ENCODE assay signal across 8 cellular contexts in genomic region chr6:43076093-43076927, GRCh38. TPM values are rescaled to one million over a fixed set of nuclear protein-coding genes. Genes with fewer than 3 reads are reported as not detected.
A peak's percentile ranks its signal among the peaks of the same experiment; 100 is the strongest.
DNase-seq lines count a peak whose midpoint lies in the region; ATAC-seq and TF ChIP-seq lines count a peak whose summit lies in the region.

Gene PTK7 (plus strand): TSS chr6:43076314. CDS start chr6:43076489, 175 bp downstream.

- H3K9me1 ChIP-seq in IMR-90 (ENCODE audit: insufficient read depth, low read length): peaks cover 18% of the 10 kb centered on the region

- H3K4me3 Mint-ChIP-seq in Caco-2 (ENCODE audit: unreplicated experiment) (peak within 1 kb of the TSS; percentile 78), chondrocyte (ENCODE audit: unreplicated experiment) (peak within 1 kb of the TSS; percentile 85)
- H3K4me3 Mint-ChIP-seq in stimulated activated effector memory CD8-positive, alpha-beta T cell treated with anti-CD3 and anti-CD28 coated beads, Interleukin-12 subunit alpha, Interleukin-12 subunit beta, amount 100 ng/mL, for 72 hours: peak within 1 kb of the TSS; percentile 57

- H3K4me1 ChIP-seq in Caco-2 (peaks cover 21% of the 10 kb centered on the region; the same call in 1 of the 2 replicates), IMR-90 (ENCODE audit: control insufficient read depth, insufficient read depth, low read length) (peaks cover 25% of the 10 kb centered on the region)

- H3K27me3 Mint-ChIP-seq in Caco-2 (ENCODE audit: insufficient read depth, unreplicated experiment) (no peaks in the 10 kb centered on the region), chondrocyte (ENCODE audit: low read depth) (no peaks in the 10 kb centered on the region)

- TF ChIP-seq CTCF in Caco-2 (IDR thresholded peaks at IDR 0.05; ENCODE audit: insufficient read depth in 1 of 2, low read depth in 1 of 2, low read length in 1 of 2, severe bottlenecking in 1 of 2, unreplicated experiment in 1 of 2): no peak
- no peak for TF ChIP-seq CTCF in IMR-90 (conservative IDR thresholded peaks at IDR 0.05; ENCODE audit: low read depth, low read length)
- no peak for TF ChIP-seq CTCF in chondrocyte (IDR thresholded peaks at IDR 0.05)

- H3K4me3 ChIP-seq in Caco-2 (ENCODE audit: low read depth, low read length) (peak within 1 kb of the TSS; percentile 95), IMR-90 (ENCODE audit: insufficient read depth, low read depth, low read length) (peak within 1 kb of the TSS; percentile 76)

- CTCF ChIA-PET in Caco-2 (lab: Charles Lee) (interaction anchor here (0.6 to 1.2 kb wide), 2 partner anchors 21 to 67 kb away, joined by 3 to 8 read pairs; no protein-coding TSS in a partner anchor), IMR-90 (lab: Yijun Ruan, JAX) (interaction anchor here (1.5 kb wide), 1 partner anchor 68 kb away, joined by 7 read pairs; no protein-coding TSS in a partner anchor)

- in situ Hi-C loops in IMR-90 (cut with MboI; ENCODE audit: low sequenced_read_pairs): loop anchor here (5.0 kb wide), 1 partner anchor 51 kb away; no protein-coding TSS in a partner anchor

- H2AFZ ChIP-seq in IMR-90 (replicated peaks; ENCODE audit: low read length, poor library complexity): peak within 1 kb of the TSS; percentile 93

- H3K18ac ChIP-seq in IMR-90 (ENCODE audit: low read depth, low read length): peak within 1 kb of the TSS; percentile 89

- dilution Hi-C loops in IMR-90 (cut with HindIII; ENCODE audit: low sequenced_read_pairs, unreplicated experiment): no loop called here

- H3K23ac ChIP-seq in IMR-90 (ENCODE audit: low read depth, low read length): peak within 1 kb of the TSS; percentile 93

- H3K14ac ChIP-seq in IMR-90 (replicated peaks; ENCODE audit: low read depth, low read length): peak within 1 kb of the TSS; percentile 97

- H3K9me3 ChIP-seq in Caco-2 (no peaks in the 10 kb centered on the region), IMR-90 (ENCODE audit: control insufficient read depth, insufficient read depth, low read length) (no peaks in the 10 kb centered on the region)

- H3K56ac ChIP-seq in IMR-90 (ENCODE audit: extremely low read depth, insufficient read depth, low read length): peak within 1 kb of the TSS; percentile 92

- TF ChIP-seq RAD21 in IMR-90 (IDR thresholded peaks at IDR 0.05; ENCODE audit: low read length): no peak

- peak within 1 kb of the TSS; percentile 94 for H2BK120ac ChIP-seq in IMR-90 (ENCODE audit: low read depth, low read length)

- peaks cover 10% of the 10 kb centered on the region for H3K4me1 Mint-ChIP-seq in Caco-2 (ENCODE audit: low read depth, unreplicated experiment)
- H3K4me1 Mint-ChIP-seq in chondrocyte (ENCODE audit: low read depth): peaks cover 49% of the 10 kb centered on the region
- H3K4me1 Mint-ChIP-seq in stimulated activated effector memory CD8-positive, alpha-beta T cell treated with anti-CD3 and anti-CD28 coated beads, Interleukin-12 subunit alpha, Interleukin-12 subunit beta, amount 100 ng/mL, for 72 hours: no peaks in the 10 kb centered on the region

- H3K79me1 ChIP-seq in IMR-90 (ENCODE audit: low read depth in 1 of 2, low read length in 2 of 2): peaks cover 10 to 52% of the 10 kb centered on the region in 2 experiments

- BruUV-seq in Caco-2 (replicated peaks; lab: Mats Ljungman, UMichigan) (no TSS peak), IMR-90 (replicated peaks; lab: Mats Ljungman, UMichigan) (no TSS peak)

- H3K27me3 ChIP-seq in Caco-2 (replicated peaks; ENCODE audit: control insufficient read depth, insufficient read depth, low read length) (no peaks in the 10 kb centered on the region), IMR-90 (ENCODE audit: control insufficient read depth, insufficient read depth, low read length) (no peaks in the 10 kb centered on the region)

- peak within 1 kb of the TSS; percentile 79 to 91 for H4K8ac ChIP-seq in IMR-90 (ENCODE audit: low read depth in 2 of 2, low read length in 2 of 2)

- no peaks in the 10 kb centered on the region for H3K9me3 Mint-ChIP-seq in Caco-2 (ENCODE audit: unreplicated experiment)
- H3K9me3 Mint-ChIP-seq in chondrocyte (ENCODE audit: low read depth): no peaks in the 10 kb centered on the region
- H3K9me3 Mint-ChIP-seq in stimulated activated effector memory CD8-positive, alpha-beta T cell treated with anti-CD3 and anti-CD28 coated beads, Interleukin-12 subunit alpha, Interleukin-12 subunit beta, amount 100 ng/mL, for 72 hours: no peaks in the 10 kb centered on the region

- peak within 1 kb of the TSS; percentile 16 for H3K27ac Mint-ChIP-seq in Caco-2 (ENCODE audit: unreplicated experiment)
- peak within 1 kb of the TSS; percentile 81 for H3K27ac Mint-ChIP-seq in chondrocyte (ENCODE audit: unreplicated experiment)
- H3K27ac Mint-ChIP-seq in stimulated activated effector memory CD8-positive, alpha-beta T cell treated with anti-CD3 and anti-CD28 coated beads, Interleukin-12 subunit alpha, Interleukin-12 subunit beta, amount 100 ng/mL, for 72 hours: no peak within 1 kb of the TSS

- intact Hi-C loops in Caco-2 (cut with micrococcal nuclease; ENCODE audit: unreplicated experiment) (loop anchor here (2.0 kb wide), 1 partner anchor 14 kb away; no protein-coding TSS in a partner anchor), IMR-90 (cut with micrococcal nuclease) (loop anchor here (2.0 kb wide), 1 partner anchor 14 kb away; no protein-coding TSS in a partner anchor)

- H4K20me1 ChIP-seq in IMR-90 (ENCODE audit: insufficient read depth, low read length): peaks cover 22% of the 10 kb centered on the region

- DNase-seq in Caco-2: peak; percentile 78 to 87
- DNase-seq in IMR-90: peak; percentile 54
- DNase-seq in SK-N-DZ (ENCODE audit: low spot score): peak; percentile 86
- DNase-seq in chondrocyte (ENCODE audit: low spot score): no peak
- DNase-seq in left lobe of liver (ENCODE audit: low spot score): no peak
- no peak for DNase-seq in stimulated activated effector memory CD8-positive, alpha-beta T cell treated with anti-CD3 and anti-CD28 coated beads, Interleukin-12 subunit alpha, Interleukin-12 subunit beta, amount 100 ng/mL, for 72 hours (ENCODE audit: low spot score in 2 of 2)
- DNase-seq in cortex of kidney (lab: John Stamatoyannopoulos, UW): no peak

- peak within 1 kb of the TSS; percentile 91 for H2BK5ac ChIP-seq in IMR-90 (ENCODE audit: low read depth, low read length, poor library complexity, severe bottlenecking)

- peak within 1 kb of the TSS; percentile 85; the same call in 2 of the 3 replicates for H2BK15ac ChIP-seq in IMR-90 (ENCODE audit: low read depth, low read length)

- H2AK5ac ChIP-seq in IMR-90 (ENCODE audit: low read depth, low read length): peak within 1 kb of the TSS; percentile 68

- H2AK9ac ChIP-seq in IMR-90 (replicated peaks; ENCODE audit: low read depth, low read length, poor library complexity): peak within 1 kb of the TSS; percentile 93

- peak within 1 kb of the TSS; percentile 93 for H4K91ac ChIP-seq in IMR-90 (ENCODE audit: insufficient read depth, low read depth, low read length)

- peak; percentile 77 for ATAC-seq in IMR-90 (ENCODE audit: low read depth)
- ATAC-seq in left lobe of liver: peak; percentile 17
- ATAC-seq in stimulated activated effector memory CD8-positive, alpha-beta T cell treated with anti-CD3 and anti-CD28 coated beads, Interleukin-12 subunit alpha, Interleukin-12 subunit beta, amount 100 ng/mL, for 72 hours: peak; percentile 54
- no peak for ATAC-seq in HG03521 (IDR thresholded peaks at IDR 0.05; ENCODE audit: unreplicated experiment)

- WGBS in IMR-90 (ENCODE audit: extremely low coverage in 2 of 2, insufficient read length in 1 of 2), 2 experiments: 0% methylated on average over 18 of the region's 92 CpGs; no CpG with 5 or more reads in 1 of the 2 experiments

- H3K9ac ChIP-seq in IMR-90 (ENCODE audit: low read depth, low read length): peak within 1 kb of the TSS; percentile 92

- H3K4ac ChIP-seq in IMR-90 (ENCODE audit: low read depth, low read length): peak within 1 kb of the TSS; percentile 97

- H2BK20ac ChIP-seq in IMR-90 (ENCODE audit: low read depth, low read length): peak within 1 kb of the TSS; percentile 86

- peak within 1 kb of the TSS; percentile 98 for H3K27ac ChIP-seq in IMR-90 (ENCODE audit: insufficient read depth, low read length)

- no peak for TF ChIP-seq POLR2A in IMR-90 (IDR thresholded peaks at IDR 0.05; ENCODE audit: low read depth, low read length)

- H3K4me2 ChIP-seq in IMR-90 (ENCODE audit: low read depth, low read length): peak within 1 kb of the TSS; percentile 95

- H3K36me3 Mint-ChIP-seq in Caco-2 (ENCODE audit: insufficient read depth, unreplicated experiment) (peaks cover 19% of the 10 kb centered on the region), chondrocyte (ENCODE audit: low read depth) (peaks cover 13% of the 10 kb centered on the region)
- peaks cover 15% of the 10 kb centered on the region for H3K36me3 Mint-ChIP-seq in stimulated activated effector memory CD8-positive, alpha-beta T cell treated with anti-CD3 and anti-CD28 coated beads, Interleukin-12 subunit alpha, Interleukin-12 subunit beta, amount 100 ng/mL, for 72 hours

- POLR2A ChIA-PET in Caco-2 (lab: Charles Lee): interaction anchor here (0.5 to 1.6 kb wide), 11 partner anchors 14 to 294 kb away, joined by 3 to 17 read pairs (median 6); partner anchors contain the start of genes BICRAL, CUL7, CUL9 and KLC4
- POLR2A ChIA-PET in IMR-90 (lab: Charles Lee; ENCODE audit: unreplicated experiment): interaction anchor here (0.6 to 0.7 kb wide), 2 partner anchors 23 to 110 kb away, joined by 3 read pairs; partner anchors contain the start of gene CUL7

- H3K36me3 ChIP-seq in Caco-2 (ENCODE audit: control insufficient read depth, insufficient read depth, low read length) (peaks cover 2% of the 10 kb centered on the region; the same call in 1 of the 2 replicates), IMR-90 (ENCODE audit: control insufficient read depth, insufficient read depth, low read length) (peaks cover 5% of the 10 kb centered on the region; the same call in 1 of the 2 replicates)

- peak within 1 kb of the TSS; percentile 90 for H4K5ac ChIP-seq in IMR-90 (ENCODE audit: low read depth, low read length)

TF ChIP-seq in IMR-90, 13 proteins besides CTCF, POLR2A, EP300 and RAD21:
- TF ChIP-seq MAZ (IDR thresholded peaks at IDR 0.05; ENCODE audit: borderline replicate concordance, low read depth, low read length) (0 out of 2 replicates have a peak, but pooled peaks have one; percentile 19), BHLHE40 (IDR thresholded peaks at IDR 0.05; ENCODE audit: low read depth, low read length) (no peak)

RNA-seq across cellular contexts. Expression of gene PTK7, which starts in this region (rescaled TPM):
- total RNA-seq in Caco-2 (2022) (175 and 180 TPM in 2 replicates), IMR-90 (2012; rRNA removed) (44.4 and 47.1 TPM in 2 replicates), chondrocyte (282 to 293 TPM (median 288 TPM) in 3 replicates), left lobe of liver (1.3 TPM)
- polyA plus RNA-seq in IMR-90 (2012; rRNA removed): 122 and 142 TPM in 2 replicates
- polyA plus RNA-seq in IMR-90 (2012; cell fraction: cytosol; rRNA removed): 77.1 and 216 TPM in 2 replicates
- 374 and 547 TPM in 2 replicates for polyA plus RNA-seq in IMR-90 (2012; cell fraction: nucleus; rRNA removed; ENCODE audit: low replicate concordance)
- polyA plus RNA-seq in SK-N-DZ (2014; cell fraction: cytosol; rRNA removed): 85.2 and 100 TPM in 2 replicates
- polyA plus RNA-seq in SK-N-DZ (2014; cell fraction: nucleus; rRNA removed): 142 and 157 TPM in 2 replicates

Comparison
In these comparisons a context has a peak if more than half of its experiments do, and no peak if none do; other contexts are left out.
1. RNA of gene PTK7 (total RNA-seq): 282 to 293 TPM in chondrocyte, 175 to 180 TPM in Caco-2 and 44.4 to 47.1 TPM in IMR-90; 1.3 TPM in left lobe of liver (single experiment); every median in the first group is over 10 times any median in the second.
2. DNase-seq: peak in Caco-2 (2 of 2), IMR-90 (single experiment) and SK-N-DZ (single experiment); none in chondrocyte (single experiment), left lobe of liver (single experiment), stimulated activated effector memory CD8-positive, alpha-beta T cell treated with anti-CD3 and anti-CD28 coated beads, Interleukin-12 subunit alpha, Interleukin-12 subunit beta, amount 100 ng/mL, for 72 hours (0 of 2) and cortex of kidney (single experiment).
3. Peak in every context shown above with its lines, with median percentiles within 50 percentile points of each other: H3K4me3 Mint-ChIP-seq.